ENCODE assay signal across 9 cellular contexts in genomic region chr20:58228484-58229197, GRCh38. TPM values are rescaled to one million over a fixed set of nuclear protein-coding genes. Genes with fewer than 3 reads are reported as not detected.
A peak's percentile ranks its signal among the peaks of the same experiment; 100 is the strongest.
DNase-seq lines count a peak whose midpoint lies in the region; ATAC-seq, FAIRE-seq and TF ChIP-seq lines count a peak whose summit lies in the region.
"Had no signal": no experiment of that assay in that cellular context is flagged by ENCODE, and none has a peak within 500 bp of the region (broad histone marks: within the 10 kb centered on the region; RNA-seq: fewer than 3 reads in every experiment).

Gene ANKRD60 (minus strand): TSS chr20:58228653. CDS start chr20:58228653, 0 bp downstream.

- intact Hi-C loops in gastrocnemius medialis (cut with DNase I; ENCODE audit: low total_unique reads) = no loop called here

- peaks cover 29% of the 10 kb centered on the region for H3K4me1 Mint-ChIP-seq in activated naive CD8-positive, alpha-beta T cell treated with anti-CD3 and anti-CD28 coated beads, Interleukin-2, amount 50 U/mL, for 24 hours
- peaks cover 18% of the 10 kb centered on the region in 2 donors for H3K4me1 Mint-ChIP-seq in immature natural killer cell
- H3K4me1 Mint-ChIP-seq in stimulated activated naive CD8-positive, alpha-beta T cell treated with anti-CD3 and anti-CD28 coated beads, Interleukin-15, amount 100 ng/mL, for 72 hours = peaks cover 22% of the 10 kb centered on the region

- no peak within 1 kb of the TSS for H3K27ac ChIP-seq in gastrocnemius medialis

- no peaks in the 10 kb centered on the region for H3K9me3 Mint-ChIP-seq in activated naive CD8-positive, alpha-beta T cell treated with anti-CD3 and anti-CD28 coated beads, Interleukin-2, amount 50 U/mL, for 24 hours
- H3K9me3 Mint-ChIP-seq in immature natural killer cell = peaks cover 0 to 4% (median 0%) of the 10 kb centered on the region in 6 donors
- peaks cover 0 to 8% of the 10 kb centered on the region in 2 donors for H3K9me3 Mint-ChIP-seq in stimulated activated naive CD8-positive, alpha-beta T cell treated with anti-CD3 and anti-CD28 coated beads, Interleukin-15, amount 100 ng/mL, for 72 hours

- H3K9ac ChIP-seq in NT2/D1 (ENCODE audit: insufficient read length, low read depth) = peak within 1 kb of the TSS; percentile 71

- H3K36me3 ChIP-seq in NT2/D1 (ENCODE audit: insufficient read depth, insufficient read length, low read length) = peaks cover 16% of the 10 kb centered on the region
- no peaks in the 10 kb centered on the region for H3K36me3 ChIP-seq in gastrocnemius medialis

- DNase-seq in CD1c-positive myeloid dendritic cell (ENCODE audit: extremely low spot score) (peak; percentile 28), NT2/D1 (ENCODE audit: low read depth, low spot score) (no peak), immature natural killer cell (peak; percentile 71 to 77 (median 74)), GM12891 (ENCODE audit: insufficient read length, low spot score) (no peak), gastrocnemius medialis (no peak)
- peak; percentile 57 for DNase-seq in activated naive CD8-positive, alpha-beta T cell treated with anti-CD3 and anti-CD28 coated beads, Interleukin-2, amount 50 U/mL, for 24 hours
- DNase-seq in stimulated activated naive CD8-positive, alpha-beta T cell treated with anti-CD3 and anti-CD28 coated beads, Interleukin-15, amount 100 ng/mL, for 72 hours = peak; percentile 41 to 53

- peaks cover 32% of the 10 kb centered on the region for H3K27me3 ChIP-seq in NT2/D1 (ENCODE audit: insufficient read depth, insufficient read length)
- H3K27me3 ChIP-seq in gastrocnemius medialis = peaks cover 36 to 38% (median 36%) of the 10 kb centered on the region in 3 donors

- peaks cover 11% of the 10 kb centered on the region for H3K36me3 Mint-ChIP-seq in activated naive CD8-positive, alpha-beta T cell treated with anti-CD3 and anti-CD28 coated beads, Interleukin-2, amount 50 U/mL, for 24 hours (ENCODE audit: low read depth)
- peaks cover 15 to 28% (median 16%) of the 10 kb centered on the region in 3 donors for H3K36me3 Mint-ChIP-seq in immature natural killer cell

- H3K27me3 Mint-ChIP-seq in activated naive CD8-positive, alpha-beta T cell treated with anti-CD3 and anti-CD28 coated beads, Interleukin-2, amount 50 U/mL, for 24 hours = peaks cover 48% of the 10 kb centered on the region
- peaks cover 27 to 36% (median 31%) of the 10 kb centered on the region in 3 donors for H3K27me3 Mint-ChIP-seq in immature natural killer cell (ENCODE audit: low read depth in 3 of 3)
- peaks cover 57% of the 10 kb centered on the region for H3K27me3 Mint-ChIP-seq in stimulated activated naive CD8-positive, alpha-beta T cell treated with anti-CD3 and anti-CD28 coated beads, Interleukin-15, amount 100 ng/mL, for 72 hours

- ATAC-seq in activated naive CD8-positive, alpha-beta T cell treated with anti-CD3 and anti-CD28 coated beads, Interleukin-2, amount 50 U/mL, for 24 hours = peak; percentile 67
- peak; percentile 75 for ATAC-seq in stimulated activated naive CD8-positive, alpha-beta T cell treated with anti-CD3 and anti-CD28 coated beads, Interleukin-15, amount 100 ng/mL, for 72 hours
- no peak for ATAC-seq in gastrocnemius medialis
- ATAC-seq in GM18520 (IDR thresholded peaks at IDR 0.05; ENCODE audit: unreplicated experiment) = no peak

- FAIRE-seq in GM12891 (lab: Jason Lieb, UNC) = no peak

- H3K27ac Mint-ChIP-seq in activated naive CD8-positive, alpha-beta T cell treated with anti-CD3 and anti-CD28 coated beads, Interleukin-2, amount 50 U/mL, for 24 hours = no peak within 1 kb of the TSS
- H3K27ac Mint-ChIP-seq in immature natural killer cell = peak within 1 kb of the TSS in 5 of 6 donors; percentile 85 to 93 (median 90)
- H3K27ac Mint-ChIP-seq in stimulated activated naive CD8-positive, alpha-beta T cell treated with anti-CD3 and anti-CD28 coated beads, Interleukin-15, amount 100 ng/mL, for 72 hours = peak within 1 kb of the TSS in 1 of 2 donors; percentile 51

- H3K4me1 ChIP-seq in NT2/D1 (ENCODE audit: insufficient read depth, insufficient read length) = no peaks in the 10 kb centered on the region
- H3K4me1 ChIP-seq in gastrocnemius medialis = no peaks in the 10 kb centered on the region

- in situ Hi-C loops in gastrocnemius medialis (cut with MboI; ENCODE audit: low sequenced_read_pairs in 4 of 4) = loop anchor here in 3 of 4 donors (25.0 kb wide), 4 partner anchors 409 to 634 kb away; partner anchors contain the start of genes NPEPL1 (in 2 of the 3), GNAS (in 1 of the 3) and GNAS-AS1 (in 1 of the 3)

- no peaks in the 10 kb centered on the region for H3K9me3 ChIP-seq in NT2/D1 (ENCODE audit: insufficient read depth, low read length)
- no peaks in the 10 kb centered on the region for H3K9me3 ChIP-seq in gastrocnemius medialis

- H3K4me3 Mint-ChIP-seq in activated naive CD8-positive, alpha-beta T cell treated with anti-CD3 and anti-CD28 coated beads, Interleukin-2, amount 50 U/mL, for 24 hours = peak within 1 kb of the TSS; percentile 71
- peak within 1 kb of the TSS; percentile 42 to 75 (median 67) for H3K4me3 Mint-ChIP-seq in immature natural killer cell
- H3K4me3 Mint-ChIP-seq in stimulated activated naive CD8-positive, alpha-beta T cell treated with anti-CD3 and anti-CD28 coated beads, Interleukin-15, amount 100 ng/mL, for 72 hours = peak within 1 kb of the TSS; percentile 77 to 82

- peak within 1 kb of the TSS; percentile 48 for H3K4me3 ChIP-seq in NT2/D1 (ENCODE audit: insufficient read length, low read depth)
- H3K4me3 ChIP-seq in gastrocnemius medialis = no peak within 1 kb of the TSS

- no peak for TF ChIP-seq CTCF in gastrocnemius medialis (IDR thresholded peaks at IDR 0.05 in 4 of 5, conservative IDR thresholded peaks at IDR 0.05 in 1 of 5)

- TF ChIP-seq POLR2A in GM12891 (IDR thresholded peaks at IDR 0.05; ENCODE audit: low read depth, low read length) = no peak
- TF ChIP-seq POLR2A in gastrocnemius medialis (IDR thresholded peaks at IDR 0.05) = no peak

TF ChIP-seq in GM12891, 5 proteins besides CTCF, POLR2A, EP300 and RAD21:
- TF ChIP-seq POU2F2 (IDR thresholded peaks at IDR 0.05; ENCODE audit: low read depth, low read length) (no peak), SPI1 (IDR thresholded peaks at IDR 0.05; ENCODE audit: low read depth, low read length) (no peak), POLR2AphosphoS5 (IDR thresholded peaks at IDR 0.05; ENCODE audit: low read depth, low read length) (no peak), TAF1 (IDR thresholded peaks at IDR 0.05; ENCODE audit: low read depth, low read length) (no peak), PAX5 (IDR thresholded peaks at IDR 0.05; ENCODE audit: insufficient read depth, low read length, severe bottlenecking) (no peak)

RNA-seq across cellular contexts. Expression of gene ANKRD60, which starts in this region (rescaled TPM):
- not detected for polyA plus RNA-seq in immature natural killer cell
- polyA plus RNA-seq in GM12891 (2012; ENCODE audit: low read depth, missing spikeins) = not detected
- not detected for total RNA-seq in gastrocnemius medialis
- total RNA-seq: temporal lobe had no signal

Comparison
In these comparisons a context has a peak if more than half of its experiments do, and no peak if none do; other contexts are left out.
1. Peak in DNase-seq in immature natural killer cell; RNA of the gene not detected or under 1 TPM.
2. DNase-seq: peak in CD1c-positive myeloid dendritic cell (single experiment), activated naive CD8-positive, alpha-beta T cell treated with anti-CD3 and anti-CD28 coated beads, Interleukin-2, amount 50 U/mL, for 24 hours (single experiment) and stimulated activated naive CD8-positive, alpha-beta T cell treated with anti-CD3 and anti-CD28 coated beads, Interleukin-15, amount 100 ng/mL, for 72 hours (2 of 2); none in NT2/D1 (single experiment), GM12891 (single experiment) and gastrocnemius medialis (0 of 2).
3. ATAC-seq: peak in activated naive CD8-positive, alpha-beta T cell treated with anti-CD3 and anti-CD28 coated beads, Interleukin-2, amount 50 U/mL, for 24 hours (single experiment) and stimulated activated naive CD8-positive, alpha-beta T cell treated with anti-CD3 and anti-CD28 coated beads, Interleukin-15, amount 100 ng/mL, for 72 hours (single experiment); none in gastrocnemius medialis (0 of 2) and GM18520 (single experiment).
4. Peak in every context shown above with its lines, with median percentiles within 50 percentile points of each other: H3K4me3 Mint-ChIP-seq.